In the genomic region with DNA sequence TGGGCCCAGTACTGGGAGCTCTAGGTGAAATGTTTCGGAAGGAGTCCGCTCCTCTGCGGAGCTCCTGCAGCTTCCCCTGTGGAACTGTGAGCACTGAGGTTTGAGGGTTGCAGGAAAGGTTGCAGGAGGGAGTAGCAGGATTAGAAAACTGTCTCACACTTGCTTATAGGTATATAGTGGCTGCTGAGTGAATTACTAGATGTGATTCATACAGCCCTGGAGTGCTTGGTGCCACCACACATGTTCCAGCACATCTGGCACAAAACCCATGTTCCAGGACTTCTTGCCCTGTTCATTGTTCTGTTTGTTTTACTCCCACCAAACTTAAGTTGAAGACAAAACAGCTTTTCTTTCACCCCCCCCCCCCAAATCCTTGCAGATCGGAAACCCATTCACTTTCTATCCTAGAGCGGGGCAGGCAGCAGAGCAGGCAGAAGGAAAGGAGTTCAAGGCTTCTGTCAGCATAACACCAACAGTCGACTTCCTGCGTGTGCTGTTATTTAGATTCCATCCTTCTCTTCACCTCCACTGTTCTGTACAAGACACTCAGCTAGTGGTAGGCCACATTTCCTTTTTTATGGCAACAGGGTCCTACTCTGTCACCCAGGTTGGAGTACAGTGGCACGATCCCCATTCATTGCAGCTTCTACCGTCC, we compare ENCODE assay signal across 1 cellular context.
TF ChIP-seq lines count a peak whose summit lies in the region.

No MANE protein-coding gene starts in this region.

TF ChIP-seq in HepG2, 621 proteins besides CTCF, POLR2A, EP300 and RAD21 (continues in another document):
- peak; percentile 32 for TF ChIP-seq ASH2L (IDR thresholded peaks at IDR 0.05; ENCODE audit: insufficient read length, low read depth, low read length)
- TF ChIP-seq ZNF841 (CRISPR knock-in tag; IDR thresholded peaks at IDR 0.05; ENCODE audit: borderline replicate concordance), result no peak
- TF ChIP-seq ZNF12 (CRISPR knock-in tag; IDR thresholded peaks at IDR 0.05), result no peak
- TF ChIP-seq, protein P1, sequence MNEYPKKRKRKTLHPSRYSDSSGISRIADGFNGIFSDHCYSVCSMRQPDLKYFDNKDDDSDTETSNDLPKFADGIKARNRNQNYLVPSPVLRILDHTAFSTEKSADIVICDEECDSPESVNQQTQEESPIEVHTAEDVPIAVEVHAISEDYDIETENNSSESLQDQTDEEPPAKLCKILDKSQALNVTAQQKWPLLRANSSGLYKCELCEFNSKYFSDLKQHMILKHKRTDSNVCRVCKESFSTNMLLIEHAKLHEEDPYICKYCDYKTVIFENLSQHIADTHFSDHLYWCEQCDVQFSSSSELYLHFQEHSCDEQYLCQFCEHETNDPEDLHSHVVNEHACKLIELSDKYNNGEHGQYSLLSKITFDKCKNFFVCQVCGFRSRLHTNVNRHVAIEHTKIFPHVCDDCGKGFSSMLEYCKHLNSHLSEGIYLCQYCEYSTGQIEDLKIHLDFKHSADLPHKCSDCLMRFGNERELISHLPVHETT (CRISPR knock-in tag; conservative IDR thresholded peaks at IDR 0.05), result no peak
- no peak for TF ChIP-seq ZFP36 (IDR thresholded peaks at IDR 0.05; ENCODE audit: borderline replicate concordance, low read depth, low read length, partially characterized antibody)
- 0 out of 2 replicates have a peak, but pooled peaks have one; percentile 28 for TF ChIP-seq ZNF879 (CRISPR knock-in tag; IDR thresholded peaks at IDR 0.05)
- TF ChIP-seq NPAS2 (CRISPR knock-in tag; IDR thresholded peaks at IDR 0.05; ENCODE audit: borderline replicate concordance), result no peak
- no peak for TF ChIP-seq ZNF30 (CRISPR knock-in tag; IDR thresholded peaks at IDR 0.05)
- no peak for TF ChIP-seq ZNF430 (CRISPR knock-in tag; IDR thresholded peaks at IDR 0.05)
- TF ChIP-seq, protein P2, sequence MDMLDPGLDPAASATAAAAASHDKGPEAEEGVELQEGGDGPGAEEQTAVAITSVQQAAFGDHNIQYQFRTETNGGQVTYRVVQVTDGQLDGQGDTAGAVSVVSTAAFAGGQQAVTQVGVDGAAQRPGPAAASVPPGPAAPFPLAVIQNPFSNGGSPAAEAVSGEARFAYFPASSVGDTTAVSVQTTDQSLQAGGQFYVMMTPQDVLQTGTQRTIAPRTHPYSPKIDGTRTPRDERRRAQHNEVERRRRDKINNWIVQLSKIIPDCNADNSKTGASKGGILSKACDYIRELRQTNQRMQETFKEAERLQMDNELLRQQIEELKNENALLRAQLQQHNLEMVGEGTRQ (IDR thresholded peaks at IDR 0.05; ENCODE audit: low read depth, low read length), result no peak
- TF ChIP-seq, protein P2 (CRISPR knock-in tag; IDR thresholded peaks at IDR 0.05; ENCODE audit: borderline replicate concordance), result no peak
- no peak for TF ChIP-seq TAF1 (CRISPR knock-in tag; IDR thresholded peaks at IDR 0.05)
- TF ChIP-seq REPIN1 (CRISPR knock-in tag; IDR thresholded peaks at IDR 0.05; ENCODE audit: borderline replicate concordance, low read depth), result 0 out of 2 replicates have a peak, but pooled peaks have one; percentile 13
- TF ChIP-seq KLF9 (CRISPR knock-in tag; IDR thresholded peaks at IDR 0.05; ENCODE audit: low read depth), result no peak
- TF ChIP-seq SRSF1 (optimal IDR thresholded peaks at IDR 0.05; ENCODE audit: low read depth, low read length), result no peak
- 0 out of 2 replicates have a peak, but pooled peaks have one; percentile 9 for TF ChIP-seq POGZ (CRISPR knock-in tag; IDR thresholded peaks at IDR 0.05)
- TF ChIP-seq, protein P3, sequence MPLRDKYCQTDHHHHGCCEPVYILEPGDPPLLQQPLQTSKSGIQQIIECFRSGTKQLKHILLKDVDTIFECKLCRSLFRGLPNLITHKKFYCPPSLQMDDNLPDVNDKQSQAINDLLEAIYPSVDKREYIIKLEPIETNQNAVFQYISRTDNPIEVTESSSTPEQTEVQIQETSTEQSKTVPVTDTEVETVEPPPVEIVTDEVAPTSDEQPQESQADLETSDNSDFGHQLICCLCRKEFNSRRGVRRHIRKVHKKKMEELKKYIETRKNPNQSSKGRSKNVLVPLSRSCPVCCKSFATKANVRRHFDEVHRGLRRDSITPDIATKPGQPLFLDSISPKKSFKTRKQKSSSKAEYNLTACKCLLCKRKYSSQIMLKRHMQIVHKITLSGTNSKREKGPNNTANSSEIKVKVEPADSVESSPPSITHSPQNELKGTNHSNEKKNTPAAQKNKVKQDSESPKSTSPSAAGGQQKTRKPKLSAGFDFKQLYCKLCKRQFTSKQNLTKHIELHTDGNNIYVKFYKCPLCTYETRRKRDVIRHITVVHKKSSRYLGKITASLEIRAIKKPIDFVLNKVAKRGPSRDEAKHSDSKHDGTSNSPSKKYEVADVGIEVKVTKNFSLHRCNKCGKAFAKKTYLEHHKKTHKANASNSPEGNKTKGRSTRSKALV (CRISPR knock-in tag; IDR thresholded peaks at IDR 0.05), result peak; percentile 2; the same call in 1 of the 2 replicates
- no peak for TF ChIP-seq POLR2AphosphoS5 (IDR thresholded peaks at IDR 0.05; ENCODE audit: low read depth, low read length)
- 0 out of 2 replicates have a peak, but pooled peaks have one; percentile 51 for TF ChIP-seq ZNF572 (CRISPR knock-in tag; IDR thresholded peaks at IDR 0.05)
- no peak for TF ChIP-seq NFKB2 (CRISPR knock-in tag; IDR thresholded peaks at IDR 0.05; ENCODE audit: borderline replicate concordance)
- TF ChIP-seq ZNF816 (CRISPR knock-in tag; IDR thresholded peaks at IDR 0.05; ENCODE audit: borderline replicate concordance), result peak; percentile 3; the same call in 1 of the 2 replicates
- 0 out of 2 replicates have a peak, but pooled peaks have one; percentile 51 for TF ChIP-seq ZNF605 (CRISPR knock-in tag; IDR thresholded peaks at IDR 0.05)
- TF ChIP-seq FOXJ3 (CRISPR knock-in tag; IDR thresholded peaks at IDR 0.05; ENCODE audit: borderline replicate concordance), result no peak; the same call in 1 of the 2 replicates
- TF ChIP-seq ZFP36L2 (CRISPR knock-in tag; IDR thresholded peaks at IDR 0.05), result 0 out of 2 replicates have a peak, but pooled peaks have one; percentile 1
- no peak for TF ChIP-seq MED1 (CRISPR knock-in tag; IDR thresholded peaks at IDR 0.05)
- TF ChIP-seq ZNF790 (CRISPR knock-in tag; IDR thresholded peaks at IDR 0.05; ENCODE audit: borderline replicate concordance), result 0 out of 2 replicates have a peak, but pooled peaks have one; percentile 4
- TF ChIP-seq ZNF777 (CRISPR knock-in tag; IDR thresholded peaks at IDR 0.05), result 0 out of 2 replicates have a peak, but pooled peaks have one; percentile 5
- TF ChIP-seq, protein P4, sequence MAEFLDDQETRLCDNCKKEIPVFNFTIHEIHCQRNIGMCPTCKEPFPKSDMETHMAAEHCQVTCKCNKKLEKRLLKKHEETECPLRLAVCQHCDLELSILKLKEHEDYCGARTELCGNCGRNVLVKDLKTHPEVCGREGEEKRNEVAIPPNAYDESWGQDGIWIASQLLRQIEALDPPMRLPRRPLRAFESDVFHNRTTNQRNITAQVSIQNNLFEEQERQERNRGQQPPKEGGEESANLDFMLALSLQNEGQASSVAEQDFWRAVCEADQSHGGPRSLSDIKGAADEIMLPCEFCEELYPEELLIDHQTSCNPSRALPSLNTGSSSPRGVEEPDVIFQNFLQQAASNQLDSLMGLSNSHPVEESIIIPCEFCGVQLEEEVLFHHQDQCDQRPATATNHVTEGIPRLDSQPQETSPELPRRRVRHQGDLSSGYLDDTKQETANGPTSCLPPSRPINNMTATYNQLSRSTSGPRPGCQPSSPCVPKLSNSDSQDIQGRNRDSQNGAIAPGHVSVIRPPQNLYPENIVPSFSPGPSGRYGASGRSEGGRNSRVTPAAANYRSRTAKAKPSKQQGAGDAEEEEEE (CRISPR knock-in tag; IDR thresholded peaks at IDR 0.05; ENCODE audit: borderline replicate concordance), result no peak
- TF ChIP-seq, protein P5, sequence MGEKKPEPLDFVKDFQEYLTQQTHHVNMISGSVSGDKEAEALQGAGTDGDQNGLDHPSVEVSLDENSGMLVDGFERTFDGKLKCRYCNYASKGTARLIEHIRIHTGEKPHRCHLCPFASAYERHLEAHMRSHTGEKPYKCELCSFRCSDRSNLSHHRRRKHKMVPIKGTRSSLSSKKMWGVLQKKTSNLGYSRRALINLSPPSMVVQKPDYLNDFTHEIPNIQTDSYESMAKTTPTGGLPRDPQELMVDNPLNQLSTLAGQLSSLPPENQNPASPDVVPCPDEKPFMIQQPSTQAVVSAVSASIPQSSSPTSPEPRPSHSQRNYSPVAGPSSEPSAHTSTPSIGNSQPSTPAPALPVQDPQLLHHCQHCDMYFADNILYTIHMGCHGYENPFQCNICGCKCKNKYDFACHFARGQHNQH (CRISPR knock-in tag; IDR thresholded peaks at IDR 0.05), result 0 out of 2 replicates have a peak, but pooled peaks have one; percentile 13
- TF ChIP-seq, protein P6, sequence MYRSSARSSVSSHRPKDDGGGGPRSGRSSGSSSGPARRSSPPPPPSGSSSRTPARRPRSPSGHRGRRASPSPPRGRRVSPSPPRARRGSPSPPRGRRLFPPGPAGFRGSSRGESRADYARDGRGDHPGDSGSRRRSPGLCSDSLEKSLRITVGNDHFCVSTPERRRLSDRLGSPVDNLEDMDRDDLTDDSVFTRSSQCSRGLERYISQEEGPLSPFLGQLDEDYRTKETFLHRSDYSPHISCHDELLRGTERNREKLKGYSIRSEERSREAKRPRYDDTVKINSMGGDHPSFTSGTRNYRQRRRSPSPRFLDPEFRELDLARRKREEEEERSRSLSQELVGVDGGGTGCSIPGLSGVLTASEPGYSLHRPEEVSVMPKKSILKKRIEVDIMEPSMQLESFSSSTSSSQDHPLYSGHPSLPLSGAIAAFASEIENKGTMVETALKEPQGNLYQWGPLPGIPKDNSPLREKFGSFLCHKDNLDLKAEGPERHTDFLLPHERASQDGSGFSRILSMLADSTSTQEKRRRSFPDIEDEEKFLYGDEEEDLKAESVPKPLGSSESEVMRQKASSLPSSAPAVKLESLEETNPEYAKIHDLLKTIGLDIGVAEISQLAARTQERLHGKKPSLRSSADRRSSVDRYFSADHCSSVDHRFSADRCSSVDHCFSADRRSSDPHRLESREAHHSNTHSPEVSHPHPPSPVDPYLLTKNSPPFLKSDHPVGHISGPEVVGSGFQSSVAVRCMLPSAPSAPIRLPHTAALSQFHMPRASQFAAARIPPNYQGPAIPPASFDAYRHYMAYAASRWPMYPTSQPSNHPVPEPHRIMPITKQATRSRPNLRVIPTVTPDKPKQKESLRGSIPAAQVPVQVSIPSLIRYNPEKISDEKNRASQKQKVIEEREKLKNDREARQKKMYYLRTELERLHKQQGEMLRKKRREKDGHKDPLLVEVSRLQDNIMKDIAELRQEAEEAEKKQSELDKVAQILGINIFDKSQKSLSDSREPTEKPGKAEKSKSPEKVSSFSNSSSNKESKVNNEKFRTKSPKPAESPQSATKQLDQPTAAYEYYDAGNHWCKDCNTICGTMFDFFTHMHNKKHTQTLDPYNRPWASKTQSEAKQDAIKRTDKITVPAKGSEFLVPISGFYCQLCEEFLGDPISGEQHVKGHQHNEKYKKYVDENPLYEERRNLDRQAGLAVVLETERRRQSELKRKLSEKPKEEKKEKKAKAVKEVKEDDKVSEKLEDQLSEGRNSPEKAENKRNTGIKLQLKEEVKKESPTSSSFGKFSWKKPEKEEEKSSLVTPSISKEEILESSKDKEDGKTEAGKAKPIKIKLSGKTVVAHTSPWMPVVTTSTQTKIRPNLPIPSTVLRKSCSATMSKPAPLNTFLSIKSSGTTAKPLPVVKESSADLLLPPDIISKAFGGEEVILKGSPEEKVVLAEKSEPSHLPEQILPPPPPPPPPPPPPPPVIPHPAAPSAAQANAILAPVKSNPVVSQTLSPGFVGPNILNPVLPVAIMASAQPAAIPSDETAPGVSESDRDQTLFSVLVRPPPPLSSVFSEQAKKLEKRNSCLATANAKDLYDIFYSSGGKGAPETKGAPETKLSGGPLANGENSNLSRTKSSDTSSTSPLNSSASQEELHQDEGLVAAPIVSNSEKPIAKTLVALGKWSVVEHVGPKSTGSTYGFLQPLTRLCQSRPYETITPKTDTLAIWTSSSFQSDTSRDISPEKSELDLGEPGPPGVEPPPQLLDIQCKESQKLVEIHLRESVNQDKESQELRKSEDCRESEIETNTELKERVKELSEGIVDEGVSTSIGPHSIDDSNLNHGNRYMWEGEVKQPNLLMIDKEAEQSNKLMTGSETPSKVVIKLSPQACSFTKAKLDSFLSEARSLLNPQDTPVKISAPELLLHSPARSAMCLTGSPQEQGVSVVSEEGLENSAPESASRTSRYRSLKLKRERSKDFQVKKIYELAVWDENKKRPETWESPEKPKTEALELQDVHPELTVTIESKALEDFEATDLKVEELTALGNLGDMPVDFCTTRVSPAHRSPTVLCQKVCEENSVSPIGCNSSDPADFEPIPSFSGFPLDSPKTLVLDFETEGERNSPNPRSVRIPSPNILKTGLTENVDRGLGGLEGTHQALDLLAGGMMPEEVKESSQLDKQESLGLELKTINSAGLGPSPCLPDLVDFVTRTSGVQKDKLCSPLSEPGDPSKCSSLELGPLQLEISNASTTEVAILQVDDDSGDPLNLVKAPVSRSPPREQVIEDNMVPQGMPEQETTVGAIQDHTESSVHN (CRISPR knock-in tag; IDR thresholded peaks at IDR 0.05), result no peak
- TF ChIP-seq, protein P7, sequence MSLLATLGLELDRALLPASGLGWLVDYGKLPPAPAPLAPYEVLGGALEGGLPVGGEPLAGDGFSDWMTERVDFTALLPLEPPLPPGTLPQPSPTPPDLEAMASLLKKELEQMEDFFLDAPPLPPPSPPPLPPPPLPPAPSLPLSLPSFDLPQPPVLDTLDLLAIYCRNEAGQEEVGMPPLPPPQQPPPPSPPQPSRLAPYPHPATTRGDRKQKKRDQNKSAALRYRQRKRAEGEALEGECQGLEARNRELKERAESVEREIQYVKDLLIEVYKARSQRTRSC (CRISPR knock-in tag; IDR thresholded peaks at IDR 0.05; ENCODE audit: low read depth), result no peak
- TF ChIP-seq, protein P8, sequence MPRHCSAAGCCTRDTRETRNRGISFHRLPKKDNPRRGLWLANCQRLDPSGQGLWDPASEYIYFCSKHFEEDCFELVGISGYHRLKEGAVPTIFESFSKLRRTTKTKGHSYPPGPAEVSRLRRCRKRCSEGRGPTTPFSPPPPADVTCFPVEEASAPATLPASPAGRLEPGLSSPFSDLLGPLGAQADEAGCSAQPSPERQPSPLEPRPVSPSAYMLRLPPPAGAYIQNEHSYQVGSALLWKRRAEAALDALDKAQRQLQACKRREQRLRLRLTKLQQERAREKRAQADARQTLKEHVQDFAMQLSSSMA (CRISPR knock-in tag; IDR thresholded peaks at IDR 0.05), result no peak
- 0 out of 2 replicates have a peak, but pooled peaks have one; percentile 13 for TF ChIP-seq TBX2 (CRISPR knock-in tag; IDR thresholded peaks at IDR 0.05; ENCODE audit: borderline replicate concordance)
- TF ChIP-seq KMT2B (CRISPR knock-in tag; IDR thresholded peaks at IDR 0.05), result no peak
- no peak for TF ChIP-seq ZNF570 (CRISPR knock-in tag; IDR thresholded peaks at IDR 0.05; ENCODE audit: borderline replicate concordance)
- TF ChIP-seq SETDB1 (CRISPR knock-in tag; IDR thresholded peaks at IDR 0.05; ENCODE audit: borderline replicate concordance), result no peak
